Comparison of ENCODE assay signal across 24 cellular contexts in the genomic region with DNA sequence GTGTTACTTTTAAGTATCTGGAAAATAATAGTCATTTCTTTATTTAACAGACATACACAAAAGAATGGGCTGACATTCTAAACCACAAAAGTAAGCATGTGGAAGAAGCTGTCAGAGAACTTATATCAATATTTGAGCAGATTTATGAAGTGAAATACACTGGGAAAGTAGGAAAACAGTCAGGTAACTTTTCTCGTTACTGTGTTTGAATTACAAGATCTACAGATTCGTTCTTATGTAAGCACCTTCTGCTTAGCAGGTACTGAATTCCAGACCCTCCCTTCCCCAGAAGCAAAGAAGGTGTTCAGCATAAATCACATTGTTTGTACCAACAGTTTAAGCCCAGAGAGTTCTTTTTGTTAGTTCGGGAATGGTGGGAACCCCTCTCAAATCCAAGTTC.
A peak's percentile ranks its signal among the peaks of the same experiment; 100 is the strongest.
DNase-seq lines count a peak whose midpoint lies in the region; ATAC-seq, FAIRE-seq and TF ChIP-seq lines count a peak whose summit lies in the region.
"Had no signal": no experiment of that assay in that cellular context is flagged by ENCODE, and none has a peak within 500 bp of the region (broad histone marks: within the 10 kb centered on the region; RNA-seq: fewer than 3 reads in every experiment).

No MANE protein-coding gene starts in this region.

- H4K20me1 ChIP-seq in H1 (replicated peaks in 1 of 2; ENCODE audit: control insufficient read depth in 1 of 2, insufficient read depth in 2 of 2, low read length in 2 of 2): peaks cover 0 to 1% of the 10 kb centered on the region in 2 experiments
- H4K20me1 ChIP-seq: BLaER1 treated with 17β-estradiol and CSF1 and Interleukin-3, amounts not matched to agents 10 nM and 100 nM had no signal

- peak; percentile 72 for DNase-seq in LNCaP clone FGC (ENCODE audit: low read depth)
- no peak for DNase-seq in H1 (ENCODE audit: low read depth in 1 of 2, low spot score in 2 of 2)
- DNase-seq in prostate gland (ENCODE audit: low spot score): no peak
- no peak for DNase-seq in 8988T
- DNase-seq: ACHN; AML-193; BE2C; Calu3; CD4-positive, alpha-beta T cell; CD8-positive, alpha-beta memory T cell; DMS53; DMS79 treated with DMSO at 0.1 percent for 48 hours; GF-D8; GM23248; H9; HFFc6 had no signal

- no peak for TF ChIP-seq POLR2A in H1 (IDR thresholded peaks at IDR 0.05; ENCODE audit: control extremely low read depth in 1 of 2, low read depth in 2 of 2, low read length in 2 of 2)
- TF ChIP-seq POLR2A in prostate gland (IDR thresholded peaks at IDR 0.05): no peak

- H3K36me3 ChIP-seq in H1 (ENCODE audit: control insufficient read depth in 2 of 4, insufficient read depth in 4 of 4, low read length in 3 of 4) (no peaks in the 10 kb centered on the region), prostate gland (no peaks in the 10 kb centered on the region)
- H3K36me3 ChIP-seq: BE2C; BLaER1 treated with 17β-estradiol and CSF1 and Interleukin-3, amounts not matched to agents 10 nM and 100 nM had no signal

- H3K4me2 ChIP-seq in H1 (ENCODE audit: insufficient read depth in 1 of 2, low read depth in 2 of 2, low read length in 2 of 2): no peak overlapping the region
- H3K4me2 ChIP-seq: A549; BLaER1 treated with 17β-estradiol and CSF1 and Interleukin-3, amounts not matched to agents 10 nM and 100 nM had no signal

- POLR2A ChIA-PET in H1 (lab: Charles Lee; ENCODE audit: partially characterized antibody): no interaction called here

- 0 out of 2 replicates have a peak overlapping the region, but pooled peaks have one; percentile 68 for H2AFZ ChIP-seq in H1 (ENCODE audit: low read length)
- H2AFZ ChIP-seq: GM23248 had no signal

- H2BK15ac ChIP-seq in H1 (ENCODE audit: low read length): no peak overlapping the region

- intact Hi-C loops in prostate gland (cut with DNase I): no loop called here

- WGBS in H1 (ENCODE audit: extremely low coverage in 1 of 2, insufficient coverage in 1 of 2, insufficient read length in 1 of 2, insufficient replicate concordance in 2 of 2, low coverage in 1 of 2, low lambda C conversion rate in 2 of 2, missing lambda C conversion rate in 1 of 2), 2 experiments: 90% methylated on average over 3 of the region's 3 CpGs; no CpG with 5 or more reads in 1 of the 2 experiments
- 50% methylated on average over 3 of the region's 3 CpGs for WGBS in prostate gland

- no peak for TF ChIP-seq CTCF in LNCaP clone FGC (IDR thresholded peaks at IDR 0.05; ENCODE audit: control insufficient read depth, extremely low read depth, insufficient read depth)
- TF ChIP-seq CTCF in H1 (IDR thresholded peaks at IDR 0.05; ENCODE audit: control extremely low read depth in 1 of 3, insufficient read depth in 1 of 3, low read depth in 1 of 3, low read length in 3 of 3): no peak
- TF ChIP-seq CTCF in prostate gland (IDR thresholded peaks at IDR 0.05): no peak

- H4K8ac ChIP-seq in H1 (ENCODE audit: extremely low read depth, insufficient read depth, low read length): no peak overlapping the region

- H3K27me3 ChIP-seq in H1 (replicated peaks in 1 of 4; ENCODE audit: control insufficient read depth in 3 of 4, extremely low read depth in 1 of 4, insufficient read depth in 3 of 4, low read length in 3 of 4) (no peaks in the 10 kb centered on the region), prostate gland (replicated peaks; ENCODE audit: insufficient read depth) (no peaks in the 10 kb centered on the region)
- H3K27me3 ChIP-seq: BE2C; BLaER1 treated with 17β-estradiol and CSF1 and Interleukin-3, amounts not matched to agents 10 nM and 100 nM had no signal

- H3K14ac ChIP-seq in H1 (ENCODE audit: insufficient read length): no peak overlapping the region

- H2BK120ac ChIP-seq in H1 (replicated peaks; ENCODE audit: low read depth, low read length): no peak overlapping the region

- H3K23me2 ChIP-seq in H1 (ENCODE audit: low read depth, low read length): no peaks in the 10 kb centered on the region

- H3K23ac ChIP-seq in H1 (ENCODE audit: insufficient read length): no peak overlapping the region

- H3K9me3 ChIP-seq in H1 (ENCODE audit: insufficient read depth in 2 of 2, low read depth in 1 of 2, low read length in 1 of 2) (no peaks in the 10 kb centered on the region), prostate gland (no peaks in the 10 kb centered on the region)
- H3K9me3 ChIP-seq: A549; BE2C; BLaER1 treated with 17β-estradiol and CSF1 and Interleukin-3, amounts not matched to agents 10 nM and 100 nM had no signal

- no peak overlapping the region for H2BK5ac ChIP-seq in H1 (ENCODE audit: low read depth, low read length)

- H4K91ac ChIP-seq in H1 (replicated peaks; ENCODE audit: insufficient read length, low read length): no peak overlapping the region

- no peak overlapping the region for H3K4me3 ChIP-seq in LNCaP clone FGC (ENCODE audit: low read depth, low read length)
- no peak overlapping the region for H3K4me3 ChIP-seq in H1 (ENCODE audit: extremely low read depth in 1 of 4, insufficient read depth in 2 of 4, low read depth in 3 of 4, low read length in 4 of 4)
- H3K4me3 ChIP-seq in prostate gland: no peak overlapping the region
- H3K4me3 ChIP-seq: A549; BLaER1 treated with 17β-estradiol and CSF1 and Interleukin-3, amounts not matched to agents 10 nM and 100 nM; GM23248 had no signal

- no peaks in the 10 kb centered on the region for H3K79me1 ChIP-seq in H1 (ENCODE audit: low read depth, low read length)

- no peak for FAIRE-seq in H1 (lab: Jason Lieb, UNC)
- FAIRE-seq: A549, GM12891, GM18507, GM19239 had no signal

- no peaks in the 10 kb centered on the region for H3K79me2 ChIP-seq in H1 (ENCODE audit: control insufficient read depth in 1 of 2, insufficient read depth in 2 of 2, low read length in 2 of 2)

- H3K56ac ChIP-seq in H1 (replicated peaks; ENCODE audit: insufficient read length, low read depth, low read length): no peak overlapping the region

- H3K4ac ChIP-seq in H1 (replicated peaks; ENCODE audit: insufficient read length, low read depth, low read length): no peak overlapping the region

- H4K5ac ChIP-seq in H1 (ENCODE audit: insufficient read length, low read depth, low read length): no peak overlapping the region

- H3K27ac ChIP-seq in H1 (ENCODE audit: low read depth, low read length) (no peak overlapping the region), prostate gland (peak overlapping the region; percentile 30 to 51)
- H3K27ac ChIP-seq: A549; BLaER1 treated with 17β-estradiol and CSF1 and Interleukin-3, amounts not matched to agents 10 nM and 100 nM; GM23248 had no signal

- CTCF ChIA-PET in H1 (lab: Charles Lee; ENCODE audit: partially characterized antibody): interaction anchor here (0.6 kb wide), 1 partner anchor 8 kb away, joined by 4 read pairs; no protein-coding TSS in a partner anchor

- ATAC-seq in HG03175 (IDR thresholded peaks at IDR 0.05; ENCODE audit: unreplicated experiment) (no peak), GM19035 (IDR thresholded peaks at IDR 0.05; ENCODE audit: unreplicated experiment) (no peak)
- ATAC-seq: A549, HCT116 had no signal

- H2BK20ac ChIP-seq in H1 (ENCODE audit: low read length): no peak overlapping the region

- TF ChIP-seq EP300 in H1 (IDR thresholded peaks at IDR 0.05; ENCODE audit: borderline replicate concordance in 1 of 2, low read depth in 2 of 2, low read length in 2 of 2): no peak

- H2BK12ac ChIP-seq in H1 (ENCODE audit: low read depth, low read length): no peak overlapping the region

- peaks cover 0 to 2% (median 0%) of the 10 kb centered on the region in 4 experiments; a peak in 1 of 7 replicates for H3K4me1 ChIP-seq in H1 (replicated peaks in 1 of 4; ENCODE audit: control insufficient read depth in 3 of 4, insufficient read depth in 4 of 4, low read length in 3 of 4)
- H3K4me1 ChIP-seq in prostate gland (replicated peaks): no peaks in the 10 kb centered on the region
- H3K4me1 ChIP-seq: A549 had no signal

- no peak overlapping the region for H3K9ac ChIP-seq in H1 (replicated peaks in 1 of 4; ENCODE audit: extremely low read depth in 1 of 4, low read depth in 3 of 4, low read length in 3 of 4)
- H3K9ac ChIP-seq: BLaER1 treated with 17β-estradiol and CSF1 and Interleukin-3, amounts not matched to agents 10 nM and 100 nM; GM23248 had no signal

- no peak overlapping the region for H2AK5ac ChIP-seq in H1 (ENCODE audit: low read depth, low read length)

- no peak overlapping the region for H3K18ac ChIP-seq in H1 (ENCODE audit: extremely low read depth, low read length)

- TF ChIP-seq RAD21 in H1 (IDR thresholded peaks at IDR 0.05 in 1 of 2, conservative IDR thresholded peaks at IDR 0.05 in 1 of 2; ENCODE audit: low read depth in 2 of 2, low read length in 2 of 2): no peak

TF ChIP-seq in H1, 55 proteins besides CTCF, POLR2A, EP300 and RAD21:
- TF ChIP-seq SUZ12 (IDR thresholded peaks at IDR 0.05; ENCODE audit: low read length): no peak
- no peak for TF ChIP-seq CTBP2 (IDR thresholded peaks at IDR 0.05; ENCODE audit: borderline replicate concordance, insufficient read depth, insufficient read length, low read length)
- TF ChIP-seq, protein P1, sequence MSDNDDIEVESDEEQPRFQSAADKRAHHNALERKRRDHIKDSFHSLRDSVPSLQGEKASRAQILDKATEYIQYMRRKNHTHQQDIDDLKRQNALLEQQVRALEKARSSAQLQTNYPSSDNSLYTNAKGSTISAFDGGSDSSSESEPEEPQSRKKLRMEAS (IDR thresholded peaks at IDR 0.05): no peak
- no peak for TF ChIP-seq NRF1 (IDR thresholded peaks at IDR 0.05; ENCODE audit: low read depth, low read length)
- TF ChIP-seq BACH1 (IDR thresholded peaks at IDR 0.05; ENCODE audit: low read length): no peak
- TF ChIP-seq ASH2L (IDR thresholded peaks at IDR 0.05; ENCODE audit: low read length): no peak
- no peak for TF ChIP-seq MAFK (IDR thresholded peaks at IDR 0.05; ENCODE audit: low read depth, low read length)
- no peak for TF ChIP-seq RXRA (IDR thresholded peaks at IDR 0.05; ENCODE audit: insufficient read depth, low read depth, low read length)
- no peak for TF ChIP-seq SRF (IDR thresholded peaks at IDR 0.05; ENCODE audit: low read depth, low read length)
- TF ChIP-seq SIN3A (conservative IDR thresholded peaks at IDR 0.05 in 1 of 2, IDR thresholded peaks at IDR 0.05 in 1 of 2; ENCODE audit: low read depth in 1 of 2, low read length in 2 of 2): no peak
- no peak for TF ChIP-seq CHD1 (IDR thresholded peaks at IDR 0.05; ENCODE audit: low read depth, low read length)
- TF ChIP-seq SP1 (IDR thresholded peaks at IDR 0.05; ENCODE audit: low read depth, low read length): no peak
- no peak for TF ChIP-seq KDM4A (IDR thresholded peaks at IDR 0.05; ENCODE audit: low read depth, low read length, severe bottlenecking)
TF ChIP-seq in H1: peak in this region for 0.
